Comparison of ENCODE assay signal across 1 cellular context in the genomic region with DNA sequence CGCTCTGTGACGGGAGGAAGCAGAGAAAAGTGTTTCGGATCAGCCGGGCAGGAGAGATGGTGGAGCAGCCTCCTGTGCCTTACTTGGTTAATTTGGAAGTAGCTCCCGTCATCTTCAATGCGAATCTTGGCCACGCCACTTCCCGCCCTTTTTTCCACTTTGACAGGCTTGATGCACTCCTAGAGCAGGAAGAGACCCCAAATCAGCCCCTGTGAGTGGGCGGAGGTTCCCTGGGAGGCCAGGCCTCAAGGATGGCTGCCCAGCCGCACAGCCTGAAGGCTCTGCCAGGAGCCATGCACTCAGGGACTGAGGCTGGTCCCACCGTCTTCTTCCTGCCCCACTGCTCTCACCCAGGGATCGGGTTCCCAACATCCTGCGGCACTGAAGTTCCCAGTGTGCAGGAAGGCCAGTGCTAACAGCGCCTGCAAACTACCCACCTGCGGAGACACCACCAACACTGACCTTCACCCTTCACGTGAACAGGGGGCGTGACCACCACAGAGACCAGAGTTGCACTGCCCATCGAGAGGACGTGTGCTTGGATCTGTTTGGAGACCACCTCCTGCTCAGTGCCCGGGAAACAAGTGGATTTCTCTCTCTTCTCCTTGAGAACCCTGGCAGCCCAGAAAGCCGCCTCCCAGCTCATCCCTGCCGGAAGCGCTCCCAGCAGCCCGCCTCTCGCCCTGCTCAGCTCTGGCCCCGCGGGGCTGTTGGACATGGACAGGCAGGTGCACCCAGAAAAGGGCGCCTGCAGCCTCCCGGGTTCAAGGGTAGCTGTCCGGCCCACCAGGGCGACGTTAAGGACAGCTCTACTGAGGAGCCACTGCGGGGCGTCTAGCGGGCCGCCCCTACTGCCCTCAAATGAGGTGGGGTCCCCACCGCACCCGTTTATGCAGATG.
TF ChIP-seq lines count a peak whose summit lies in the region.

No MANE protein-coding gene starts in this region.

TF ChIP-seq in H1, 55 proteins besides CTCF, POLR2A, EP300 and RAD21:
- TF ChIP-seq POU5F1 (IDR thresholded peaks at IDR 0.05; ENCODE audit: low read depth, low read length) (no peak), TBP (IDR thresholded peaks at IDR 0.05; ENCODE audit: low read depth, low read length) (no peak), FOSL1 (IDR thresholded peaks at IDR 0.05; ENCODE audit: insufficient read depth, low read depth, low read length) (no peak), CHD2 (IDR thresholded peaks at IDR 0.05; ENCODE audit: low read length) (no peak), BACH1 (IDR thresholded peaks at IDR 0.05; ENCODE audit: low read length) (no peak), HDAC6 (IDR thresholded peaks at IDR 0.05; ENCODE audit: low read depth, low read length) (no peak)
- TF ChIP-seq, protein P1, sequence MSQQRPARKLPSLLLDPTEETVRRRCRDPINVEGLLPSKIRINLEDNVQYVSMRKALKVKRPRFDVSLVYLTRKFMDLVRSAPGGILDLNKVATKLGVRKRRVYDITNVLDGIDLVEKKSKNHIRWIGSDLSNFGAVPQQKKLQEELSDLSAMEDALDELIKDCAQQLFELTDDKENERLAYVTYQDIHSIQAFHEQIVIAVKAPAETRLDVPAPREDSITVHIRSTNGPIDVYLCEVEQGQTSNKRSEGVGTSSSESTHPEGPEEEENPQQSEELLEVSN (IDR thresholded peaks at IDR 0.05) = no peak
